Comparison of ENCODE assay signal across 10 cellular contexts in the genomic region with DNA sequence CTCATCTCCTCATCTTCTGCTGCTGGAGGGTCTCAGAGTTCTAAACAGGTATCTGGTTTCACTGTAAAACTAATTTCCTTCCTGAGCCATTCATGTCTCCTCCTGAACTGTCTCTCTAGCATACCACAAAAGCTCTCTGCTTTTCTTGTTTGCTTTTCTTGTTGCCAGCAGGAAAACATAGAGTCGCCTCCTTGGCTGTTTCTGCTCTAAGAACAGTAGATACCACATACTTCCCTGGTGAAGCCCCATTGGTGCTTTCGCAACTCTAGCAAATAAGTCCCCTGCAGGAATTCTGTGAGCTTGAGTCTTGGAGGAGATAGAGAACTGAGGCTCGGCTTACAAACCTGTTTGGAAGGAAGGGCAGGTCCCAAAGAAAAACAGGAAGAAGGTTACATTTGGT. TPM values are rescaled to one million over a fixed set of nuclear protein-coding genes. Genes with fewer than 3 reads are reported as not detected.
A peak's percentile ranks its signal among the peaks of the same experiment; 100 is the strongest.
DNase-seq lines count a peak whose midpoint lies in the region; ATAC-seq, FAIRE-seq and TF ChIP-seq lines count a peak whose summit lies in the region.
"Had no signal": no experiment of that assay in that cellular context is flagged by ENCODE, and none has a peak within 500 bp of the region (broad histone marks: within the 10 kb centered on the region; RNA-seq: fewer than 3 reads in every experiment).

No MANE protein-coding gene starts in this region.

- H3K9me3 Mint-ChIP-seq in progenitor cell of endocrine pancreas (ENCODE audit: low read depth) (no peaks in the 10 kb centered on the region), glutamatergic neuron (ENCODE audit: unreplicated experiment) (peaks cover 2% of the 10 kb centered on the region)

- peaks cover 43% of the 10 kb centered on the region for H3K4me1 ChIP-seq in RWPE2 (ENCODE audit: insufficient read depth, poor library complexity, severe bottlenecking)
- peaks cover 49% of the 10 kb centered on the region for H3K4me1 ChIP-seq in endothelial cell of umbilical vein (ENCODE audit: control insufficient read depth, extremely low read depth, insufficient read depth, low read length)
- no peaks in the 10 kb centered on the region for H3K4me1 ChIP-seq in testis

- H3K27ac ChIP-seq in RWPE2 (ENCODE audit: poor library complexity, severe bottlenecking): peak overlapping the region; percentile 97
- peak overlapping the region; percentile 89 for H3K27ac ChIP-seq in endothelial cell of umbilical vein (ENCODE audit: insufficient read depth, low read depth, low read length)
- H3K27ac ChIP-seq in testis: no peak overlapping the region

- H3K27me3 ChIP-seq in RWPE2 (ENCODE audit: insufficient read depth, poor library complexity, severe bottlenecking) (no peaks in the 10 kb centered on the region), endothelial cell of umbilical vein (ENCODE audit: control insufficient read depth in 2 of 2, insufficient read depth in 2 of 2, low read length in 2 of 2) (no peaks in the 10 kb centered on the region), testis (no peaks in the 10 kb centered on the region)

- POLR2A ChIA-PET in endothelial cell of umbilical vein (lab: Charles Lee): interaction anchor here (0.9 to 1.2 kb wide), 2 partner anchors 12 to 17 kb away, joined by 3 to 4 read pairs; no protein-coding TSS in a partner anchor

- no peak for TF ChIP-seq CTCF in RWPE2 (IDR thresholded peaks at IDR 0.05; ENCODE audit: poor library complexity, severe bottlenecking)
- TF ChIP-seq CTCF in endothelial cell of umbilical vein (IDR thresholded peaks at IDR 0.05; ENCODE audit: extremely low read depth in 1 of 2, insufficient read depth in 1 of 2, low read depth in 1 of 2, low read length in 2 of 2): no peak
- TF ChIP-seq CTCF in progenitor cell of endocrine pancreas (IDR thresholded peaks at IDR 0.05; ENCODE audit: unreplicated experiment): no peak
- TF ChIP-seq CTCF in testis (IDR thresholded peaks at IDR 0.05): no peak
- no peak for TF ChIP-seq CTCF in glutamatergic neuron (IDR thresholded peaks at IDR 0.05; ENCODE audit: partially characterized antibody, unreplicated experiment)

- H3K4me3 Mint-ChIP-seq in progenitor cell of endocrine pancreas (ENCODE audit: low read depth) (no peak overlapping the region), glutamatergic neuron (ENCODE audit: unreplicated experiment) (no peak overlapping the region)

- peak overlapping the region; percentile 91 for H3K27ac Mint-ChIP-seq in progenitor cell of endocrine pancreas
- no peak overlapping the region for H3K27ac Mint-ChIP-seq in glutamatergic neuron (ENCODE audit: unreplicated experiment)

- DNase-seq in EH (ENCODE audit: low read depth) (peak; percentile 90), RWPE2 (ENCODE audit: low spot score) (no peak), endothelial cell of umbilical vein (ENCODE audit: low read depth, low spot score) (peak; percentile 76), progenitor cell of endocrine pancreas (ENCODE audit: low spot score, unreplicated experiment) (no peak), testis (no peak), glutamatergic neuron (no peak), NCI-H2227 (lab: John Stamatoyannopoulos, UW; ENCODE audit: unreplicated experiment) (no peak)
- no peak for DNase-seq in stimulated activated CD4-positive, alpha-beta T cell treated with anti-CD3 and anti-CD28 coated beads, Interleukin-15, amount 100 ng/mL, for 24 hours
- DNase-seq: left cardiac atrium, NCI-H510A had no signal

- peaks cover 1% of the 10 kb centered on the region for H3K36me3 Mint-ChIP-seq in progenitor cell of endocrine pancreas (ENCODE audit: insufficient read depth)
- H3K36me3 Mint-ChIP-seq in glutamatergic neuron (ENCODE audit: unreplicated experiment): no peaks in the 10 kb centered on the region

- peak overlapping the region; percentile 93 for H3K9ac ChIP-seq in endothelial cell of umbilical vein (replicated peaks; ENCODE audit: extremely low read depth, insufficient read depth, low read length)

- peaks cover 15% of the 10 kb centered on the region for H3K79me2 ChIP-seq in endothelial cell of umbilical vein (ENCODE audit: control insufficient read depth, insufficient read depth, low read length)

- CTCF ChIA-PET in endothelial cell of umbilical vein (lab: Charles Lee): interaction anchor here (0.6 to 3.9 kb wide), 10 partner anchors 8 to 336 kb away, joined by 3 to 19 read pairs (median 8); no protein-coding TSS in a partner anchor

- no peaks in the 10 kb centered on the region for H3K9me3 ChIP-seq in RWPE2 (ENCODE audit: severe bottlenecking)
- H3K9me3 ChIP-seq in endothelial cell of umbilical vein (replicated peaks; ENCODE audit: control insufficient read depth, insufficient read depth, low read length): no peaks in the 10 kb centered on the region
- H3K9me3 ChIP-seq in testis: no peaks in the 10 kb centered on the region

- BruUV-seq in endothelial cell of umbilical vein (replicated peaks; lab: Mats Ljungman, UMichigan): TSS peak; percentile 94

- H3K4me3 ChIP-seq in RWPE2 (ENCODE audit: severe bottlenecking) (no peak overlapping the region), endothelial cell of umbilical vein (replicated peaks in 1 of 3; ENCODE audit: insufficient read depth in 1 of 3, low read depth in 1 of 3, low read length in 3 of 3) (no peak overlapping the region), testis (no peak overlapping the region)

- TF ChIP-seq POLR2A in endothelial cell of umbilical vein (IDR thresholded peaks at IDR 0.05; ENCODE audit: low read depth, low read length): no peak
- TF ChIP-seq POLR2A in testis (IDR thresholded peaks at IDR 0.05): no peak

- peak overlapping the region; percentile 60 for H3K4me2 ChIP-seq in endothelial cell of umbilical vein (ENCODE audit: insufficient read depth, low read length)

- H2AFZ ChIP-seq in endothelial cell of umbilical vein (ENCODE audit: low read depth, low read length): peak overlapping the region; percentile 8

- dilution Hi-C loops in endothelial cell of umbilical vein (cut with MboI; ENCODE audit: extremely low pct_ligation_motif_present, low sequenced_read_pairs): no loop called here

- intact Hi-C loops in endothelial cell of umbilical vein (cut with micrococcal nuclease) (loop anchor here (1.0 kb wide), 4 partner anchors 17 to 176 kb away; a partner anchor contains a TSS), testis (cut with DNase I; ENCODE audit: low total_unique reads) (no loop called here)

- H3K27me3 Mint-ChIP-seq in progenitor cell of endocrine pancreas (no peaks in the 10 kb centered on the region), glutamatergic neuron (ENCODE audit: unreplicated experiment) (peaks cover 5% of the 10 kb centered on the region)

- no peak for ATAC-seq in RWPE2 (ENCODE audit: low read depth)

- no peaks in the 10 kb centered on the region for H3K9me1 ChIP-seq in endothelial cell of umbilical vein (replicated peaks; ENCODE audit: control insufficient read depth, extremely low read depth, insufficient read depth, low read length)

- 55 to 67% methylated on average over 3 of the region's 3 CpGs for WGBS in testis, 2 donors

- no peaks in the 10 kb centered on the region for H4K20me1 ChIP-seq in endothelial cell of umbilical vein (replicated peaks; ENCODE audit: control insufficient read depth, extremely low read depth, insufficient read depth, low read length)

- H3K4me1 Mint-ChIP-seq in progenitor cell of endocrine pancreas (ENCODE audit: low read depth): peaks cover 11% of the 10 kb centered on the region
- peaks cover 2% of the 10 kb centered on the region for H3K4me1 Mint-ChIP-seq in glutamatergic neuron (ENCODE audit: low read depth, unreplicated experiment)

- H3K36me3 ChIP-seq in RWPE2 (ENCODE audit: low read depth) (no peaks in the 10 kb centered on the region), endothelial cell of umbilical vein (ENCODE audit: control insufficient read depth in 2 of 2, extremely low read depth in 1 of 2, insufficient read depth in 2 of 2, low read length in 2 of 2) (no peaks in the 10 kb centered on the region), testis (ENCODE audit: low read depth, missing control alignments) (no peaks in the 10 kb centered on the region)

- FAIRE-seq in endothelial cell of umbilical vein (lab: Jason Lieb, UNC): no peak

RNA-seq across cellular contexts. Expression of a gene that starts 7.0 kb away (rescaled TPM):
- total RNA-seq in endothelial cell of umbilical vein (18.6 and 20.0 TPM in 2 replicates), progenitor cell of endocrine pancreas (23.5 and 25.0 TPM in 2 replicates), testis (10 to 100 TPM; 21.8 to 26.6 TPM), glutamatergic neuron (ENCODE audit: unreplicated experiment) (27.2 TPM)
- polyA plus RNA-seq in endothelial cell of umbilical vein (6.4 and 8.0 TPM in 2 replicates), testis (ENCODE audit: insufficient read depth, low read depth, low replicate concordance) (49.5 TPM)
- 11.6 and 12.0 TPM in 2 replicates for polyA plus RNA-seq in endothelial cell of umbilical vein (2011; cell fraction: cytosol; rRNA removed)
- 16.6 and 17.8 TPM in 2 replicates for polyA plus RNA-seq in endothelial cell of umbilical vein (2011; cell fraction: nucleus; rRNA removed)
- 29.2 and 41.9 TPM in 2 replicates for polyA plus RNA-seq in endothelial cell of umbilical vein (2012)
- polyA minus RNA-seq in endothelial cell of umbilical vein: 20.9 and 32.4 TPM in 2 replicates
- 4.8 TPM for polyA minus RNA-seq in endothelial cell of umbilical vein (2011; cell fraction: cytosol; rRNA and poly(A)+ RNA removed)
- polyA minus RNA-seq in endothelial cell of umbilical vein (2011; cell fraction: nucleus; rRNA and poly(A)+ RNA removed): 18.1 and 21.2 TPM in 2 replicates

RNA-seq across cellular contexts. Expression of a gene that starts 25.4 kb away (rescaled TPM):
- total RNA-seq in endothelial cell of umbilical vein (0.31 and 0.99 TPM in 2 replicates), progenitor cell of endocrine pancreas (16.2 and 19.4 TPM in 2 replicates), testis (1 to 10 TPM; 1.4 to 2.0 TPM), glutamatergic neuron (ENCODE audit: unreplicated experiment) (not detected)
- polyA plus RNA-seq in endothelial cell of umbilical vein (0.76 and 1.2 TPM in 2 replicates), testis (ENCODE audit: insufficient read depth, low read depth, low replicate concordance) (1.6 TPM)
- polyA plus RNA-seq in endothelial cell of umbilical vein (2011; cell fraction: cytosol; rRNA removed): 0.66 and 0.81 TPM in 2 replicates
- 0.26 and 0.49 TPM in 2 replicates for polyA plus RNA-seq in endothelial cell of umbilical vein (2011; cell fraction: nucleus; rRNA removed)
- polyA plus RNA-seq in endothelial cell of umbilical vein (2012): 0.91 and 2.5 TPM in 2 replicates
- 0.34 TPM in 1 of 2 replicates, not detected in the other for polyA minus RNA-seq in endothelial cell of umbilical vein
- not detected for polyA minus RNA-seq in endothelial cell of umbilical vein (2011; cell fraction: cytosol; rRNA and poly(A)+ RNA removed)
- polyA minus RNA-seq in endothelial cell of umbilical vein (2011; cell fraction: nucleus; rRNA and poly(A)+ RNA removed): not detected in 2 replicates

RNA-seq across cellular contexts. Expression of a gene that starts 31.6 kb away (rescaled TPM):
- total RNA-seq in endothelial cell of umbilical vein (not detected in 2 replicates), progenitor cell of endocrine pancreas (not detected in 2 replicates), testis (not detected), glutamatergic neuron (ENCODE audit: unreplicated experiment) (1.4 TPM)
- polyA plus RNA-seq in endothelial cell of umbilical vein (not detected in 2 replicates), testis (ENCODE audit: insufficient read depth, low read depth, low replicate concordance) (6.0 TPM)
- not detected in 2 replicates for polyA plus RNA-seq in endothelial cell of umbilical vein (2011; cell fraction: cytosol; rRNA removed)
- polyA plus RNA-seq in endothelial cell of umbilical vein (2011; cell fraction: nucleus; rRNA removed): not detected in 2 replicates
- not detected in 2 replicates for polyA plus RNA-seq in endothelial cell of umbilical vein (2012)
- not detected in 2 replicates for polyA minus RNA-seq in endothelial cell of umbilical vein
- not detected for polyA minus RNA-seq in endothelial cell of umbilical vein (2011; cell fraction: cytosol; rRNA and poly(A)+ RNA removed)
- not detected in 2 replicates for polyA minus RNA-seq in endothelial cell of umbilical vein (2011; cell fraction: nucleus; rRNA and poly(A)+ RNA removed)

RNA-seq across cellular contexts. Expression of a gene that starts 32.6 kb away (rescaled TPM):
- not detected in 2 replicates for total RNA-seq in endothelial cell of umbilical vein
- 0.32 and 0.48 TPM in 2 replicates for polyA plus RNA-seq in endothelial cell of umbilical vein
- 0.12 and 0.23 TPM in 2 replicates for polyA plus RNA-seq in endothelial cell of umbilical vein (2011; cell fraction: cytosol; rRNA removed)
- not detected in 2 replicates for polyA plus RNA-seq in endothelial cell of umbilical vein (2011; cell fraction: nucleus; rRNA removed)
- polyA plus RNA-seq in endothelial cell of umbilical vein (2012): 1.1 TPM in 1 of 2 replicates, not detected in the other
- polyA minus RNA-seq in endothelial cell of umbilical vein: 0.49 and 0.58 TPM in 2 replicates
- polyA minus RNA-seq in endothelial cell of umbilical vein (2011; cell fraction: cytosol; rRNA and poly(A)+ RNA removed): not detected
- polyA minus RNA-seq in endothelial cell of umbilical vein (2011; cell fraction: nucleus; rRNA and poly(A)+ RNA removed): not detected in 2 replicates
- total RNA-seq in progenitor cell of endocrine pancreas: 1.2 TPM in 1 of 2 replicates, not detected in the other
- total RNA-seq in testis: 10 to 100 TPM; 18.4 to 20.6 TPM
- polyA plus RNA-seq in testis (ENCODE audit: insufficient read depth, low read depth, low replicate concordance): 116 TPM
- 0.64 TPM for total RNA-seq in glutamatergic neuron (ENCODE audit: unreplicated experiment)

Comparison
In these comparisons a context has a peak if more than half of its experiments do, and no peak if none do; other contexts are left out.
1. DNase-seq: peak in EH (single experiment) and endothelial cell of umbilical vein (single experiment); none in RWPE2 (single experiment), progenitor cell of endocrine pancreas (single experiment), testis (single experiment), stimulated activated CD4-positive, alpha-beta T cell treated with anti-CD3 and anti-CD28 coated beads, Interleukin-15, amount 100 ng/mL, for 24 hours (single experiment), glutamatergic neuron (single experiment) and NCI-H2227 (single experiment).
2. H3K27ac ChIP-seq: peak in RWPE2 (single experiment) and endothelial cell of umbilical vein (single experiment); none in testis (0 of 2).